In genomic region chr1:234154320-234155251, GRCh38 we compare ENCODE assay signal across 1 cellular context.
TF ChIP-seq lines count a peak whose summit lies in the region.

No MANE protein-coding gene starts in this region.

TF ChIP-seq in GM23338, 12 proteins besides CTCF, POLR2A, EP300 and RAD21 (continued from another document):
- TF ChIP-seq ETS1 (IDR thresholded peaks at IDR 0.05) (no peak), CREB1 (CRISPR knock-in tag; IDR thresholded peaks at IDR 0.05; ENCODE audit: low read depth) (no peak)
